Comparison of ENCODE assay signal across 25 cellular contexts in the genomic region with DNA sequence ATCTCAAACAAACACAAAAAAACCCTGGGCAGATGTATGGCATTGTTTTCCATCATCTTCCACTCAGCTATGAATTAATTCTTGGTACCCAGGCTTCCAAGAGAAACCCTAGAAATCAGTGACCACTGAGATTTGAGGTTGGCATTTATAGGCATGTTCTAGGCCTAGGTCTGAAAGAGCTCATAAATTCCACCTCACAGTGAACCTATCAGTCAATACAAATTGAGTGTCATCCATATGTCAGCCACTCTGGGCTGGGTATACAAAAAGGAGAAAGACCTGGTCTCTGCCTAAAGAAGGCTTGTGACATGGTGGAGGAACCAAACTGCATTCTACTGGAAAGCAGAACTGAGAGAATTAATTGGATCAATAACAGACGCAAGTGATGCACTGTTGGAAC. TPM values are rescaled to one million over a fixed set of nuclear protein-coding genes. Genes with fewer than 3 reads are reported as not detected.
DNase-seq lines count a peak whose midpoint lies in the region; ATAC-seq and TF ChIP-seq lines count a peak whose summit lies in the region.
"Had no signal": no experiment of that assay in that cellular context is flagged by ENCODE, and none has a peak within 500 bp of the region (broad histone marks: within the 10 kb centered on the region; RNA-seq: fewer than 3 reads in every experiment).

No MANE protein-coding gene starts in this region.

- H3K27me3 Mint-ChIP-seq in activated CD4-positive, alpha-beta T cell treated with anti-CD3 and anti-CD28 coated beads, Interleukin-2, amount 10 ng/mL, durations not matched to agents 7 days and 5 days: no peaks in the 10 kb centered on the region
- H3K27me3 Mint-ChIP-seq in CD4-positive, alpha-beta memory T cell: no peaks in the 10 kb centered on the region
- peaks cover 10% of the 10 kb centered on the region for H3K27me3 Mint-ChIP-seq in endothelial cell (ENCODE audit: unreplicated experiment)
- no peaks in the 10 kb centered on the region for H3K27me3 Mint-ChIP-seq in natural killer cell treated with Interleukin-12 subunit alpha and Interleukin-12 subunit beta and Interleukin-15 and Interleukin-18, amount 100 ng/mL, for 72 hours

- no peaks in the 10 kb centered on the region for H3K9me3 ChIP-seq in CD4-positive, alpha-beta memory T cell (ENCODE audit: control insufficient read depth in 1 of 2, low read length in 2 of 2)
- H3K9me3 ChIP-seq: Caco-2, HAP-1 had no signal

- no peak for DNase-seq in activated CD4-positive, alpha-beta T cell treated with anti-CD3 and anti-CD28 coated beads, Interleukin-2, amount 10 ng/mL, durations not matched to agents 7 days and 5 days
- DNase-seq in activated CD4-positive, alpha-beta T cell treated with anti-CD3 and anti-CD28 coated beads, Interleukin-2, amount 50 U/mL, for 48 hours: no peak
- DNase-seq in CD4-positive, alpha-beta memory T cell: no peak
- no peak for DNase-seq in endothelial cell (ENCODE audit: low spot score)
- DNase-seq in natural killer cell treated with Interleukin-12 subunit alpha and Interleukin-12 subunit beta and Interleukin-15 and Interleukin-18, amount 100 ng/mL, for 72 hours (ENCODE audit: low spot score): no peak
- no peak for DNase-seq in NCI-H345 (lab: John Stamatoyannopoulos, UW)
- no peak for DNase-seq in activated CD8-positive, alpha-beta memory T cell treated with anti-CD3 and anti-CD28 coated beads, Interleukin-2, amount 50 U/mL, for 48 hours
- no peak for DNase-seq in cerebellar cortex (ENCODE audit: low spot score)
- DNase-seq: AML-193, Caco-2, GDM1, GM23248, MV-4-11, NCI-H187, NCI-H2107, NCI-H226, NCI-H526, PC-3, RPMI8226 had no signal

- TF ChIP-seq CTCF in endothelial cell (IDR thresholded peaks at IDR 0.05; ENCODE audit: unreplicated experiment): no peak

- H3K27me3 ChIP-seq in CD4-positive, alpha-beta memory T cell (ENCODE audit: insufficient read depth, low read length): no peaks in the 10 kb centered on the region

- no peak for ATAC-seq in natural killer cell treated with Interleukin-12 subunit alpha and Interleukin-12 subunit beta and Interleukin-15 and Interleukin-18, amount 100 ng/mL, for 72 hours
- ATAC-seq: PC-3 had no signal

- H3K36me3 ChIP-seq in CD4-positive, alpha-beta memory T cell (ENCODE audit: insufficient read depth, low read length): peaks cover 94% of the 10 kb centered on the region

- no peak overlapping the region for H3K27ac ChIP-seq in CD4-positive, alpha-beta memory T cell (ENCODE audit: low read depth, low read length)
- H3K27ac ChIP-seq: 22Rv1, GM23248, KMS-11 had no signal

- peak overlapping the region; percentile 55 for H3K27ac Mint-ChIP-seq in activated CD4-positive, alpha-beta T cell treated with anti-CD3 and anti-CD28 coated beads, Interleukin-2, amount 10 ng/mL, durations not matched to agents 7 days and 5 days
- peak overlapping the region in 6 of 7 donors; percentile 28 to 91 (median 62) for H3K27ac Mint-ChIP-seq in CD4-positive, alpha-beta memory T cell
- H3K27ac Mint-ChIP-seq in endothelial cell (ENCODE audit: unreplicated experiment): no peak overlapping the region
- peak overlapping the region; percentile 1 to 8 for H3K27ac Mint-ChIP-seq in natural killer cell treated with Interleukin-12 subunit alpha and Interleukin-12 subunit beta and Interleukin-15 and Interleukin-18, amount 100 ng/mL, for 72 hours
- H3K27ac Mint-ChIP-seq: CD14-positive monocyte had no signal

- H3K4me3 Mint-ChIP-seq in activated CD4-positive, alpha-beta T cell treated with anti-CD3 and anti-CD28 coated beads, Interleukin-2, amount 10 ng/mL, durations not matched to agents 7 days and 5 days: no peak overlapping the region
- H3K4me3 Mint-ChIP-seq in CD4-positive, alpha-beta memory T cell: no peak overlapping the region
- H3K4me3 Mint-ChIP-seq in endothelial cell (ENCODE audit: unreplicated experiment): peak overlapping the region; percentile 28
- H3K4me3 Mint-ChIP-seq in natural killer cell treated with Interleukin-12 subunit alpha and Interleukin-12 subunit beta and Interleukin-15 and Interleukin-18, amount 100 ng/mL, for 72 hours: no peak overlapping the region
- H3K4me3 Mint-ChIP-seq: CD14-positive monocyte had no signal

- H3K4me3 ChIP-seq in CD4-positive, alpha-beta memory T cell (ENCODE audit: low read length in 2 of 2): no peak overlapping the region
- H3K4me3 ChIP-seq: GM23248, HAP-1 had no signal

- H3K9me3 Mint-ChIP-seq in activated CD4-positive, alpha-beta T cell treated with anti-CD3 and anti-CD28 coated beads, Interleukin-2, amount 10 ng/mL, durations not matched to agents 7 days and 5 days: no peaks in the 10 kb centered on the region
- peaks cover 0 to 2% (median 0%) of the 10 kb centered on the region in 8 donors for H3K9me3 Mint-ChIP-seq in CD4-positive, alpha-beta memory T cell
- no peaks in the 10 kb centered on the region for H3K9me3 Mint-ChIP-seq in endothelial cell (ENCODE audit: unreplicated experiment)
- no peaks in the 10 kb centered on the region for H3K9me3 Mint-ChIP-seq in natural killer cell treated with Interleukin-12 subunit alpha and Interleukin-12 subunit beta and Interleukin-15 and Interleukin-18, amount 100 ng/mL, for 72 hours
- H3K9me3 Mint-ChIP-seq: CD14-positive monocyte had no signal

- CTCF ChIA-PET in activated CD4-positive, alpha-beta T cell treated with anti-CD3 and anti-CD28 coated beads, Interleukin-2, amount 10 ng/mL, durations not matched to agents 7 days and 5 days (lab: Charles Lee): interaction anchor here (0.5 to 1.9 kb wide), 5 partner anchors 12 to 510 kb away, joined by 3 to 5 read pairs (median 3); no protein-coding TSS in a partner anchor
- CTCF ChIA-PET in CD4-positive, alpha-beta memory T cell (lab: Charles Lee; ENCODE audit: partially characterized antibody): interaction anchor here (0.8 to 1.4 kb wide), 2 partner anchors 14 to 1093 kb away, joined by 3 read pairs; no protein-coding TSS in a partner anchor

- H3K36me3 Mint-ChIP-seq in activated CD4-positive, alpha-beta T cell treated with anti-CD3 and anti-CD28 coated beads, Interleukin-2, amount 10 ng/mL, durations not matched to agents 7 days and 5 days (ENCODE audit: low read depth): peaks cover 64% of the 10 kb centered on the region
- H3K36me3 Mint-ChIP-seq in CD4-positive, alpha-beta memory T cell: peaks cover 79 to 92% of the 10 kb centered on the region in 2 donors
- peaks cover 67% of the 10 kb centered on the region for H3K36me3 Mint-ChIP-seq in endothelial cell (ENCODE audit: low read depth, unreplicated experiment)
- H3K36me3 Mint-ChIP-seq in natural killer cell treated with Interleukin-12 subunit alpha and Interleukin-12 subunit beta and Interleukin-15 and Interleukin-18, amount 100 ng/mL, for 72 hours: peaks cover 50% of the 10 kb centered on the region

- no peaks in the 10 kb centered on the region for H3K4me1 ChIP-seq in CD4-positive, alpha-beta memory T cell (ENCODE audit: insufficient read depth, low read length)
- H3K4me1 ChIP-seq: Caco-2, HAP-1 had no signal

- POLR2A ChIA-PET in activated CD4-positive, alpha-beta T cell treated with anti-CD3 and anti-CD28 coated beads, Interleukin-2, amount 10 ng/mL, durations not matched to agents 7 days and 5 days (lab: Charles Lee): no interaction called here
- POLR2A ChIA-PET in CD4-positive, alpha-beta memory T cell (lab: Charles Lee; ENCODE audit: partially characterized antibody): no interaction called here

- peaks cover 3% of the 10 kb centered on the region for H3K4me1 Mint-ChIP-seq in activated CD4-positive, alpha-beta T cell treated with anti-CD3 and anti-CD28 coated beads, Interleukin-2, amount 10 ng/mL, durations not matched to agents 7 days and 5 days
- peaks cover 10 to 26% (median 13%) of the 10 kb centered on the region in 4 donors for H3K4me1 Mint-ChIP-seq in CD4-positive, alpha-beta memory T cell
- peaks cover 24% of the 10 kb centered on the region for H3K4me1 Mint-ChIP-seq in endothelial cell (ENCODE audit: unreplicated experiment)
- peaks cover 33 to 41% of the 10 kb centered on the region in 2 donors for H3K4me1 Mint-ChIP-seq in natural killer cell treated with Interleukin-12 subunit alpha and Interleukin-12 subunit beta and Interleukin-15 and Interleukin-18, amount 100 ng/mL, for 72 hours (ENCODE audit: low read depth in 2 of 2)

- intact Hi-C loops in CD4-positive, alpha-beta memory T cell (cut with micrococcal nuclease): no loop called here

RNA-seq across cellular contexts. Expression of a gene that starts 30.2 kb away (rescaled TPM):
- not detected for total RNA-seq in activated CD4-positive, alpha-beta T cell treated with anti-CD3 and anti-CD28 coated beads, Interleukin-2, amount 10 ng/mL, durations not matched to agents 7 days and 5 days
- not detected for total RNA-seq in CD4-positive, alpha-beta memory T cell
- polyA plus RNA-seq in CD4-positive, alpha-beta memory T cell: not detected
- total RNA-seq in endothelial cell (ENCODE audit: unreplicated experiment): not detected
- not detected for total RNA-seq in natural killer cell treated with Interleukin-12 subunit alpha and Interleukin-12 subunit beta and Interleukin-15 and Interleukin-18, amount 100 ng/mL, for 72 hours
- total RNA-seq: Caco-2, Daoy, GM23248, HT-29, PC-3 had no signal
- polyA plus RNA-seq: CD14-positive monocyte, GM23248 had no signal

RNA-seq across cellular contexts. Expression of a gene that starts 42.6 kb away (rescaled TPM):
- total RNA-seq in activated CD4-positive, alpha-beta T cell treated with anti-CD3 and anti-CD28 coated beads, Interleukin-2, amount 10 ng/mL, durations not matched to agents 7 days and 5 days: 100 to 1,000 TPM; 152 to 165 TPM
- 100 to 1,000 TPM; 148 to 151 TPM for total RNA-seq in CD4-positive, alpha-beta memory T cell
- 100 to 1,000 TPM; 134 to 137 TPM for polyA plus RNA-seq in CD4-positive, alpha-beta memory T cell
- total RNA-seq in endothelial cell (ENCODE audit: unreplicated experiment): 282 TPM
- total RNA-seq in natural killer cell treated with Interleukin-12 subunit alpha and Interleukin-12 subunit beta and Interleukin-15 and Interleukin-18, amount 100 ng/mL, for 72 hours: 100 to 1,000 TPM; 129 to 164 TPM

RNA-seq across cellular contexts. Expression of a gene that starts 43.9 kb away (rescaled TPM):
- 10 to 100 TPM; 56.8 to 75.4 TPM for total RNA-seq in activated CD4-positive, alpha-beta T cell treated with anti-CD3 and anti-CD28 coated beads, Interleukin-2, amount 10 ng/mL, durations not matched to agents 7 days and 5 days
- 10 to 100 TPM; 71.3 to 76.9 TPM for total RNA-seq in CD4-positive, alpha-beta memory T cell
- 10 to 100 TPM in 1 of 2 donors, 1 to 10 TPM in 1; 4.4 to 14.1 TPM for polyA plus RNA-seq in CD4-positive, alpha-beta memory T cell
- 30.7 TPM for total RNA-seq in endothelial cell (ENCODE audit: unreplicated experiment)
- 10 to 100 TPM; 67.5 to 90.0 TPM for total RNA-seq in natural killer cell treated with Interleukin-12 subunit alpha and Interleukin-12 subunit beta and Interleukin-15 and Interleukin-18, amount 100 ng/mL, for 72 hours
